Comparison of ENCODE assay signal across 8 cellular contexts in genomic region chr12:6752181-6752930, GRCh38. TPM values are rescaled to one million over a fixed set of nuclear protein-coding genes. Genes with fewer than 3 reads are reported as not detected.
DNase-seq lines count a peak whose midpoint lies in the region; ATAC-seq and TF ChIP-seq lines count a peak whose summit lies in the region.

No MANE protein-coding gene starts in this region.

- no peak for TF ChIP-seq POLR2A in HCT116 (IDR thresholded peaks at IDR 0.05; ENCODE audit: borderline replicate concordance, extremely low read depth, insufficient read depth, insufficient read length)
- no peak for TF ChIP-seq POLR2A in right lobe of liver (IDR thresholded peaks at IDR 0.05)

- CTCF ChIA-PET in HCT116 (lab: Charles Lee), result interaction anchor here (0.8 to 4.6 kb wide), 17 partner anchors 8 to 185 kb away, joined by 3 to 53 read pairs (median 6); partner anchors contain the start of genes CDCA3, COPS7A, PTMS and SPSB2

- intact Hi-C loops in HCT116 (cut with micrococcal nuclease), result loop anchor here (2.0 to 5.0 kb wide), 2 partner anchors 14 to 210 kb away; partner anchors contain the start of gene PTMS
- intact Hi-C loops in colonic mucosa (cut with DNase I), result loop anchor here (2.0 to 5.0 kb wide), 2 partner anchors 26 to 75 kb away; partner anchors contain the start of gene P3H3
- intact Hi-C loops in right lobe of liver (cut with DNase I), result no loop called here

- peak overlapping the region; percentile 92 to 97 (median 94) for H3K9ac ChIP-seq in BLaER1 treated with 17β-estradiol and CSF1 and Interleukin-3, amounts not matched to agents 10 nM and 100 nM
- peak overlapping the region; percentile 99 for H3K9ac ChIP-seq in HCT116 (ENCODE audit: low read length)
- H3K9ac ChIP-seq in colonic mucosa (ENCODE audit: low read depth in 2 of 2, low read length in 2 of 2), result peak overlapping the region; percentile 97 to 98

- POLR2A ChIA-PET in HCT116 (lab: Charles Lee), result interaction anchor here (0.8 to 3.3 kb wide), 11 partner anchors 11 to 218 kb away, joined by 3 to 41 read pairs (median 5); partner anchors contain the start of genes COPS7A, GAPDH, PTMS and TPI1

- H3K27me3 Mint-ChIP-seq in stimulated activated naive CD8-positive, alpha-beta T cell treated with anti-CD3 and anti-CD28 coated beads, Interleukin-15, amount 100 ng/mL, for 72 hours, result peaks cover 10% of the 10 kb centered on the region

- 4% methylated on average over 18 of the region's 25 CpGs for WGBS in right lobe of liver (ENCODE audit: insufficient coverage, low coverage, low lambda C conversion rate, missing lambda C conversion rate)

- no peaks in the 10 kb centered on the region for H3K9me3 ChIP-seq in BLaER1 treated with 17β-estradiol and CSF1 and Interleukin-3, amounts not matched to agents 10 nM and 100 nM (replicated peaks in 1 of 11)
- H3K9me3 ChIP-seq in HCT116 (ENCODE audit: control insufficient read depth in 1 of 2, insufficient read depth in 1 of 2, low read depth in 1 of 2, low read length in 2 of 2), result no peaks in the 10 kb centered on the region
- H3K9me3 ChIP-seq in colonic mucosa, result no peaks in the 10 kb centered on the region
- no peaks in the 10 kb centered on the region for H3K9me3 ChIP-seq in right lobe of liver

- H3K36me3 ChIP-seq in BLaER1 treated with 17β-estradiol and CSF1 and Interleukin-3, amounts not matched to agents 10 nM and 100 nM, result peaks cover 45 to 47% (median 46%) of the 10 kb centered on the region in 11 experiments
- H3K36me3 ChIP-seq in HCT116 (ENCODE audit: control insufficient read depth in 1 of 2, insufficient read depth in 2 of 2, low read length in 2 of 2) (peaks cover 34 to 44% of the 10 kb centered on the region in 2 experiments; a peak in 3 of 4 replicates), colonic mucosa (peaks cover 23% of the 10 kb centered on the region), right lobe of liver (peaks cover 0 to 46% (median 27%) of the 10 kb centered on the region in 4 donors)

- no peaks in the 10 kb centered on the region for H3K9me2 ChIP-seq in HCT116 (ENCODE audit: insufficient read depth)

- TF ChIP-seq CTCF in HCT116 (IDR thresholded peaks at IDR 0.05 in 2 of 3, conservative IDR thresholded peaks at IDR 0.05 in 1 of 3; ENCODE audit: borderline replicate concordance in 1 of 3, insufficient read depth in 1 of 3, low read depth in 2 of 3, low read length in 2 of 3), result peak in 2 of 3 experiments; percentile 44 to 45; a peak in 3 of 6 replicates
- TF ChIP-seq CTCF in colonic mucosa (IDR thresholded peaks at IDR 0.05), result no peak
- peak in 3 of 4 donors; percentile 13 to 15 (median 14) for TF ChIP-seq CTCF in right lobe of liver (IDR thresholded peaks at IDR 0.05)

- peaks cover 31% of the 10 kb centered on the region for H3K79me2 ChIP-seq in HCT116 (ENCODE audit: insufficient read depth, low read length)

- peak overlapping the region; percentile 90 to 99 for H3K27ac Mint-ChIP-seq in stimulated activated naive CD8-positive, alpha-beta T cell treated with anti-CD3 and anti-CD28 coated beads, Interleukin-15, amount 100 ng/mL, for 72 hours

- H3K27me3 ChIP-seq in BLaER1 treated with 17β-estradiol and CSF1 and Interleukin-3, amounts not matched to agents 10 nM and 100 nM, result no peaks in the 10 kb centered on the region; a peak in 1 of 22 replicates
- H3K27me3 ChIP-seq in HCT116 (ENCODE audit: insufficient read depth, low read length) (no peaks in the 10 kb centered on the region), colonic mucosa (no peaks in the 10 kb centered on the region), right lobe of liver (no peaks in the 10 kb centered on the region)

- RAD21 ChIA-PET in HCT116 (lab: Charles Lee; ENCODE audit: low non-redundant PET in 1 of 2, low total read pairs in 2 of 2, uncharacterized antibody in 2 of 2, unreplicated experiment in 2 of 2), result interaction anchor here in 1 of 2 experiments (2.9 kb wide), 1 partner anchor 13 kb away, joined by 15 read pairs; the partner anchor contains the start of gene PTMS

- TSS peak; percentile 48 for BruUV-seq in HCT116 (replicated peaks; lab: Mats Ljungman, UMichigan)

- DNase-seq in HCT116 (ENCODE audit: low read depth, low spot score) (no peak), RKO (ENCODE audit: low spot score) (peak; percentile 66), colonic mucosa (peak; percentile 56), right lobe of liver (peak in 1 of 3 donors; percentile 61)
- DNase-seq in stimulated activated naive CD8-positive, alpha-beta T cell treated with anti-CD3 and anti-CD28 coated beads, Interleukin-15, amount 100 ng/mL, for 72 hours, result no peak

- H3K4me2 ChIP-seq in BLaER1 treated with 17β-estradiol and CSF1 and Interleukin-3, amounts not matched to agents 10 nM and 100 nM, result peak overlapping the region; percentile 84 to 99 (median 95)
- peak overlapping the region; percentile 76 for H3K4me2 ChIP-seq in HCT116 (ENCODE audit: low read length)

- peak overlapping the region; percentile 82 to 93 (median 88) for H3K4me3 ChIP-seq in BLaER1 treated with 17β-estradiol and CSF1 and Interleukin-3, amounts not matched to agents 10 nM and 100 nM
- H3K4me3 ChIP-seq in HCT116 (replicated peaks in 1 of 2; ENCODE audit: low read depth in 1 of 2, low read length in 2 of 2) (peak overlapping the region; percentile 94 to 99), colonic mucosa (peak overlapping the region; percentile 84), right lobe of liver (peak overlapping the region; percentile 85 to 98 (median 97))

- TF ChIP-seq RAD21 in HCT116 (IDR thresholded peaks at IDR 0.05; ENCODE audit: low read depth), result no peak

- H3K4me1 Mint-ChIP-seq in stimulated activated naive CD8-positive, alpha-beta T cell treated with anti-CD3 and anti-CD28 coated beads, Interleukin-15, amount 100 ng/mL, for 72 hours, result peaks cover 35% of the 10 kb centered on the region

- H3K9me3 Mint-ChIP-seq in stimulated activated naive CD8-positive, alpha-beta T cell treated with anti-CD3 and anti-CD28 coated beads, Interleukin-15, amount 100 ng/mL, for 72 hours, result no peaks in the 10 kb centered on the region

- peaks cover 31 to 57% (median 41%) of the 10 kb centered on the region in 10 experiments for H3K4me1 ChIP-seq in BLaER1 treated with 17β-estradiol and CSF1 and Interleukin-3, amounts not matched to agents 10 nM and 100 nM
- H3K4me1 ChIP-seq in HCT116 (ENCODE audit: control insufficient read depth in 1 of 2, insufficient read depth in 2 of 2, low read length in 2 of 2) (peaks cover 14 to 31% of the 10 kb centered on the region in 2 experiments; a peak in 3 of 4 replicates), colonic mucosa (peaks cover 12% of the 10 kb centered on the region), right lobe of liver (peaks cover 0 to 21% (median 5%) of the 10 kb centered on the region in 4 donors)

- H4K20me1 ChIP-seq in BLaER1 treated with 17β-estradiol and CSF1 and Interleukin-3, amounts not matched to agents 10 nM and 100 nM, result peaks cover 0 to 36% (median 11%) of the 10 kb centered on the region in 11 experiments; a peak in 12 of 22 replicates
- H4K20me1 ChIP-seq in HCT116 (ENCODE audit: insufficient read depth), result no peaks in the 10 kb centered on the region

- ATAC-seq in HCT116 (peak; percentile 20), right lobe of liver (peak; percentile 0 to 4 (median 2)), HG03469 (IDR thresholded peaks at IDR 0.05; ENCODE audit: unreplicated experiment) (no peak), GM18858 (IDR thresholded peaks at IDR 0.05; ENCODE audit: unreplicated experiment) (no peak)
- ATAC-seq in stimulated activated naive CD8-positive, alpha-beta T cell treated with anti-CD3 and anti-CD28 coated beads, Interleukin-15, amount 100 ng/mL, for 72 hours, result peak; percentile 16

- no peak overlapping the region for H2AFZ ChIP-seq in HCT116 (ENCODE audit: low read depth, low read length, poor library complexity, severe bottlenecking)

- H3K27ac ChIP-seq in BLaER1 treated with 17β-estradiol and CSF1 and Interleukin-3, amounts not matched to agents 10 nM and 100 nM, result peak overlapping the region; percentile 84 to 97 (median 92)
- H3K27ac ChIP-seq in HCT116 (ENCODE audit: low read depth, low read length) (peak overlapping the region; percentile 92), colonic mucosa (peak overlapping the region; percentile 88), right lobe of liver (peak overlapping the region; percentile 87 to 99 (median 93))

- H3K4me3 Mint-ChIP-seq in stimulated activated naive CD8-positive, alpha-beta T cell treated with anti-CD3 and anti-CD28 coated beads, Interleukin-15, amount 100 ng/mL, for 72 hours, result peak overlapping the region; percentile 91 to 96

TF ChIP-seq in HCT116, 20 proteins besides CTCF, POLR2A, EP300 and RAD21:
- no peak for TF ChIP-seq EGR1 (IDR thresholded peaks at IDR 0.05; ENCODE audit: low read depth)
- 0 out of 2 replicates have a peak, but pooled peaks have one; percentile 12 for TF ChIP-seq POLR2AphosphoS5 (IDR thresholded peaks at IDR 0.05; ENCODE audit: low read depth, low read length)
- TF ChIP-seq TCF7L2 (IDR thresholded peaks at IDR 0.05; ENCODE audit: borderline replicate concordance, extremely low read depth, insufficient read depth, insufficient read length), result no peak
- no peak for TF ChIP-seq JUND (IDR thresholded peaks at IDR 0.05)

RNA-seq across cellular contexts. Expression of gene MLF2, which starts 0.6 kb away (rescaled TPM):
- 309 TPM for total RNA-seq in HCT116 (2021; ENCODE audit: unreplicated experiment)
- 328 and 383 TPM in 2 replicates for polyA plus RNA-seq in HCT116 (2012)
- 100 to 1,000 TPM; 199 to 212 TPM for total RNA-seq in colonic mucosa
- total RNA-seq in right lobe of liver, result 100 to 1,000 TPM; 104 to 185 (median 134) TPM

RNA-seq across cellular contexts. Expression of gene PTMS, which starts 13.8 kb away (rescaled TPM):
- total RNA-seq in HCT116 (2021; ENCODE audit: unreplicated experiment) (494 TPM), colonic mucosa (100 to 1,000 TPM; 169 to 182 TPM), right lobe of liver (100 to 1,000 TPM; 113 to 484 (median 404) TPM)
- 414 and 526 TPM in 2 replicates for polyA plus RNA-seq in HCT116 (2012)

RNA-seq across cellular contexts. Expression of gene LAG3, which starts 20.0 kb away (rescaled TPM):
- total RNA-seq in HCT116 (2021; ENCODE audit: unreplicated experiment), result 3.3 TPM
- polyA plus RNA-seq in HCT116 (2012), result 1.7 and 2.0 TPM in 2 replicates
- 1 to 10 TPM; 1.0 to 1.2 TPM for total RNA-seq in colonic mucosa
- 1 to 10 TPM in 4 of 6 experiments, under 1 TPM in 2; 0.18 to 2.3 (median 1.4) TPM for total RNA-seq in right lobe of liver

RNA-seq across cellular contexts. Expression of gene COPS7A, which starts 28.5 kb away (rescaled TPM):
- total RNA-seq in HCT116 (2021; ENCODE audit: unreplicated experiment), result 67.8 TPM
- polyA plus RNA-seq in HCT116 (2012), result 92.1 and 108 TPM in 2 replicates
- total RNA-seq in colonic mucosa, result 10 to 100 TPM; 33.3 to 47.6 TPM
- total RNA-seq in right lobe of liver, result 10 to 100 TPM; 26.7 to 49.5 (median 30.6) TPM

RNA-seq across cellular contexts. Expression of gene CD4, which starts 37.0 kb away (rescaled TPM):
- total RNA-seq in HCT116 (2021; ENCODE audit: unreplicated experiment) (0.42 TPM), colonic mucosa (10 to 100 TPM in 1 of 2 donors, 1 to 10 TPM in 1; 6.2 to 13.4 TPM), right lobe of liver (10 to 100 TPM; 10.0 to 41.6 (median 28.1) TPM)
- polyA plus RNA-seq in HCT116 (2012), result 1.1 and 1.3 TPM in 2 replicates

Comparison
In these comparisons a context has a peak if more than half of its experiments do, and no peak if none do; other contexts are left out.
1. ATAC-seq: peak in HCT116 (single experiment), right lobe of liver (4 of 4) and stimulated activated naive CD8-positive, alpha-beta T cell treated with anti-CD3 and anti-CD28 coated beads, Interleukin-15, amount 100 ng/mL, for 72 hours (single experiment); none in HG03469 (single experiment) and GM18858 (single experiment).
2. DNase-seq: peak in RKO (single experiment) and colonic mucosa (single experiment); none in HCT116 (single experiment) and stimulated activated naive CD8-positive, alpha-beta T cell treated with anti-CD3 and anti-CD28 coated beads, Interleukin-15, amount 100 ng/mL, for 72 hours (0 of 2).
3. intact Hi-C loops: an anchor here in HCT116 (2.0 to 5.0 kb wide) and colonic mucosa (2.0 to 5.0 kb wide); none called in right lobe of liver.
4. Peak in every context shown above with its lines, with median percentiles within 50 percentile points of each other: H3K27ac ChIP-seq, H3K4me3 ChIP-seq and H3K9ac ChIP-seq.